ENCODE assay signal across 1 cellular context in the genomic region with DNA sequence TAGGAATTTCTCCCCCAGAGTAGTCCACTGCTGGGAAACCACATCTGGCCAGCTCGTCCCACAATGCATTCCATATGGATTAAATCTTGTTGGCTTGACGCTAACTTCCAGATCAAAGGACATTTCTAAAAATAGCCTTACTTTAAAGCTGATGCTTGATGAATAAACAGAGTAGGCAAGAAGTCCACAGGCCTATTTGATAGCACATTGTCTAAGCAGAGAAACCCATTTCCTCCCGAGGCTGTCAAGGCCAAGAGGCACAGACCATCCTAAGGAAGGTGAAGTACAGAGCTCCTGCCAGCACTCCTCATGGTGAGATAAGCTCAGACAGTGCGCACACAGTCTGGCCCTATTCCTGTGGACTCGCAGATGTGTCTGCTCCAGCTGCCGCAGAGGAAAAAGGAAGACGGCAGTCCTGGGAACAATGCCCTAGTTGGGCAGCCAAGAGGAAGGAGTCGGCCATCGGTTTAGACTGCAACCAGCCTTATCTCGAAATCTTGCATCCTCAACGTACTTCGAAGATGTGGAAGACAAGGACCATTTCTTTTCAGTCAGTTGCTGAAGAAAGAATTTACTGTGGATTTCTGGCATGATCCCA.
A peak's percentile ranks its signal among the peaks of the same experiment; 100 is the strongest.
TF ChIP-seq lines count a peak whose summit lies in the region.

No MANE protein-coding gene starts in this region.

TF ChIP-seq in HepG2, 621 proteins besides CTCF, POLR2A, EP300 and RAD21 (continued from another document):
- TF ChIP-seq, protein P1, sequence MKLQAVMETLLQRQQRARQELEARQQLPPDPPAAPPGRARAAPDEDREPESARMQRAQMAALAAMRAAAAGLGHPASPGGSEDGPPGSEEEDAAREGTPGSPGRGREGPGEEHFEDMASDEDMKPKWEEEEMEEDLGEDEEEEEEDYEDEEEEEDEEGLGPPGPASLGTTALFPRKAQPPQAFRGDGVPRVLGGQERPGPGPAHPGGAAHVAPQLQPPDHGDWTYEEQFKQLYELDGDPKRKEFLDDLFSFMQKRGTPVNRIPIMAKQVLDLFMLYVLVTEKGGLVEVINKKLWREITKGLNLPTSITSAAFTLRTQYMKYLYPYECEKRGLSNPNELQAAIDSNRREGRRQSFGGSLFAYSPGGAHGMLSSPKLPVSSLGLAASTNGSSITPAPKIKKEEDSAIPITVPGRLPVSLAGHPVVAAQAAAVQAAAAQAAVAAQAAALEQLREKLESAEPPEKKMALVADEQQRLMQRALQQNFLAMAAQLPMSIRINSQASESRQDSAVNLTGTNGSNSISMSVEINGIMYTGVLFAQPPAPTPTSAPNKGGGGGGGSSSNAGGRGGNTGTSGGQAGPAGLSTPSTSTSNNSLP (IDR thresholded peaks at IDR 0.05; ENCODE audit: low read depth, low read length) = peak; percentile 90
- no peak for TF ChIP-seq EHMT2 (IDR thresholded peaks at IDR 0.05; ENCODE audit: borderline replicate concordance, low read depth, low read length)
- TF ChIP-seq POGZ (CRISPR knock-in tag; IDR thresholded peaks at IDR 0.05) = peak; percentile 61; the same call in 1 of the 2 replicates
- no peak for TF ChIP-seq TAF15 (IDR thresholded peaks at IDR 0.05; ENCODE audit: low read depth, low read length, poor library complexity, severe bottlenecking)
- TF ChIP-seq, protein P2, sequence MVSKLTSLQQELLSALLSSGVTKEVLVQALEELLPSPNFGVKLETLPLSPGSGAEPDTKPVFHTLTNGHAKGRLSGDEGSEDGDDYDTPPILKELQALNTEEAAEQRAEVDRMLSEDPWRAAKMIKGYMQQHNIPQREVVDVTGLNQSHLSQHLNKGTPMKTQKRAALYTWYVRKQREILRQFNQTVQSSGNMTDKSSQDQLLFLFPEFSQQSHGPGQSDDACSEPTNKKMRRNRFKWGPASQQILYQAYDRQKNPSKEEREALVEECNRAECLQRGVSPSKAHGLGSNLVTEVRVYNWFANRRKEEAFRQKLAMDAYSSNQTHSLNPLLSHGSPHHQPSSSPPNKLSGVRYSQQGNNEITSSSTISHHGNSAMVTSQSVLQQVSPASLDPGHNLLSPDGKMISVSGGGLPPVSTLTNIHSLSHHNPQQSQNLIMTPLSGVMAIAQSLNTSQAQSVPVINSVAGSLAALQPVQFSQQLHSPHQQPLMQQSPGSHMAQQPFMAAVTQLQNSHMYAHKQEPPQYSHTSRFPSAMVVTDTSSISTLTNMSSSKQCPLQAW (CRISPR knock-in tag; IDR thresholded peaks at IDR 0.05) = peak; percentile 53
- peak; percentile 68 for TF ChIP-seq SAP130 (CRISPR knock-in tag; IDR thresholded peaks at IDR 0.05; ENCODE audit: low read depth)
